In the genomic region with DNA sequence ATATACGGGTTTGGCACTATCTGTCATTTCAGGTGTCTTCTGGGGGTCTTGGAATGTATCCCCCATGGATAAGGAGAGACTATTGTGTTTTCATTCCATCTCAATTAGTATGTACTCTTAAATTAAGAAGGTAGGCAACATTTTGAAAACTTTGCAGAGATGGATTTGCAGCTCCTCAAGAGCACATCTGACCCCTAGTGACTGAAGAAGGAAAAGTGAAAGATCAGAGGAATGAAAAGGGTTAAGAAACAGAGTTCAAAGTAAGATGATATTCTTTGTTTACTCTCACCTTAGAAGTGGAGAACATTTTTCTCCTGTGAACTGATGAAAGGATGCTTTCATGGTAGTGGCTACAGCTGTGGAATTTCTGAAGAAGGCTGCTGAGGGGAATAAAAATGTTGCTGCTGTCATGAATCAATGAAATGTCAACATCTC, we compare ENCODE assay signal across 8 cellular contexts. TPM values are rescaled to one million over a fixed set of nuclear protein-coding genes. Genes with fewer than 3 reads are reported as not detected.
DNase-seq lines count a peak whose midpoint lies in the region; ATAC-seq and TF ChIP-seq lines count a peak whose summit lies in the region.

No MANE protein-coding gene starts in this region.

- peak overlapping the region; percentile 70; the same call in 1 of the 2 replicates for H3K27ac ChIP-seq in PC-3 (ENCODE audit: low read length)
- peak overlapping the region in 4 of 5 donors; percentile 68 to 81 (median 74) for H3K27ac ChIP-seq in stomach

- TF ChIP-seq CTCF in GM12872 (IDR thresholded peaks at IDR 0.05; ENCODE audit: insufficient read depth, low read depth, low read length) (peak; percentile 46; the same call in 2 of the 3 replicates), PC-3 (conservative IDR thresholded peaks at IDR 0.05; ENCODE audit: low read depth, low read length) (peak; percentile 81), stomach (IDR thresholded peaks at IDR 0.05) (peak in 3 of 7 experiments; percentile 33 to 50 (median 36))

- no peaks in the 10 kb centered on the region for H4K20me1 ChIP-seq in PC-3 (ENCODE audit: low read length)

- POLR2A ChIA-PET in PC-3 (lab: Charles Lee; ENCODE audit: unreplicated experiment) = no interaction called here

- ATAC-seq in PC-3 (peak; percentile 41), esophagus mucosa (peak; percentile 40)

- H3K27me3 ChIP-seq in PC-3 (ENCODE audit: low read length) (no peaks in the 10 kb centered on the region), stomach (no peaks in the 10 kb centered on the region), MG63 (no peaks in the 10 kb centered on the region)

- H3K79me2 ChIP-seq in PC-3 (ENCODE audit: low read length) = no peaks in the 10 kb centered on the region

- intact Hi-C loops in PC-3 (cut with micrococcal nuclease) (loop anchor here (1.0 to 5.0 kb wide), 4 partner anchors 40 to 440 kb away; a partner anchor contains a TSS), stomach (cut with DNase I; ENCODE audit: low total_unique reads) (no loop called here)

- no peak overlapping the region for H3K9ac ChIP-seq in PC-3 (ENCODE audit: low read length)

- WGBS in stomach, 5 donors = 23 to 46% (median 36%) methylated on average over 1 of the region's 1 CpG

- H3K9me2 ChIP-seq in PC-3 (replicated peaks; ENCODE audit: low read length) = no peaks in the 10 kb centered on the region

- peaks cover 6% of the 10 kb centered on the region for H3F3A ChIP-seq in PC-3 (ENCODE audit: low read length, unreplicated experiment)

- no peaks in the 10 kb centered on the region for H3K36me3 ChIP-seq in PC-3 (ENCODE audit: low read depth, low read length)
- H3K36me3 ChIP-seq in stomach = peaks cover 0 to 20% (median 18%) of the 10 kb centered on the region in 4 donors
- H3K36me3 ChIP-seq in MG63 = no peaks in the 10 kb centered on the region

- H3K4me2 ChIP-seq in PC-3 (ENCODE audit: low read length) = peak overlapping the region; percentile 60; the same call in 1 of the 2 replicates

- H3K4me1 ChIP-seq in PC-3 (ENCODE audit: insufficient read depth, low read length) = peaks cover 23% of the 10 kb centered on the region
- H3K4me1 ChIP-seq in stomach = peaks cover 23 to 57% (median 39%) of the 10 kb centered on the region in 4 donors

- in situ Hi-C loops in ACHN (cut with HindIII; ENCODE audit: low pct_ligation_motif_present, low pct_unique_long_range_greater_than_20kb, low sequenced_read_pairs) = no loop called here

- TF ChIP-seq EP300 in stomach (IDR thresholded peaks at IDR 0.05) = no peak

- no peak for TF ChIP-seq POLR2A in stomach (IDR thresholded peaks at IDR 0.05)

- no TSS peak for BruUV-seq in PC-3 (replicated peaks; lab: Mats Ljungman, UMichigan)

- CTCF ChIA-PET in PC-3 (lab: Charles Lee) = interaction anchor here (0.5 to 0.9 kb wide), 5 partner anchors 38 to 206 kb away, joined by 3 to 13 read pairs (median 6); a partner anchor contains a TSS

- H3K9me3 ChIP-seq in PC-3 (ENCODE audit: low read length) (no peaks in the 10 kb centered on the region), stomach (no peaks in the 10 kb centered on the region), MG63 (no peaks in the 10 kb centered on the region)

- H3K4me3 ChIP-seq in PC-3 (ENCODE audit: low read length) = no peak overlapping the region
- no peak overlapping the region for H3K4me3 ChIP-seq in stomach
- no peak overlapping the region for H3K4me3 ChIP-seq in MG63

- DNase-seq in ACHN (peak; percentile 38), PC-3 (peak; percentile 65), stomach (no peak), MG63 (no peak), NCI-H187 (lab: John Stamatoyannopoulos, UW) (no peak), NCI-H2227 (lab: John Stamatoyannopoulos, UW; ENCODE audit: unreplicated experiment) (no peak)

- no peak overlapping the region for H2AFZ ChIP-seq in PC-3 (ENCODE audit: low read length)

RNA-seq across cellular contexts. Expression of a gene that starts 41.5 kb away (rescaled TPM):
- 3.7 and 3.8 TPM in 2 replicates for total RNA-seq in PC-3 (2014; rRNA removed)
- 28.5 TPM for total RNA-seq in esophagus mucosa
- total RNA-seq in stomach = 100 to 1,000 TPM in 1 of 5 donors, 10 to 100 TPM in 4; 25.1 to 225 (median 39.4) TPM
- polyA plus RNA-seq in stomach = 10 to 100 TPM; 14.8 to 74.5 (median 25.2) TPM
- total RNA-seq in MG63 (2014; rRNA removed; shearing (Covaris generic); ENCODE audit: low replicate concordance) = 0.16 and 1.2 TPM in 2 replicates

Comparison
In these comparisons a context has a peak if more than half of its experiments do, and no peak if none do; other contexts are left out.
1. DNase-seq: peak in ACHN (single experiment) and PC-3 (single experiment); none in stomach (single experiment), MG63 (single experiment), NCI-H187 (0 of 2) and NCI-H2227 (single experiment).